In genomic region chr11:102398297-102398696, GRCh38 we compare ENCODE assay signal across 23 cellular contexts. TPM values are rescaled to one million over a fixed set of nuclear protein-coding genes. Genes with fewer than 3 reads are reported as not detected.
DNase-seq lines count a peak whose midpoint lies in the region; FAIRE-seq and TF ChIP-seq lines count a peak whose summit lies in the region.
"Had no signal": no experiment of that assay in that cellular context is flagged by ENCODE, and none has a peak within 500 bp of the region (broad histone marks: within the 10 kb centered on the region; RNA-seq: fewer than 3 reads in every experiment).

No MANE protein-coding gene starts in this region.

- TF ChIP-seq CTCF in progenitor cell of endocrine pancreas (IDR thresholded peaks at IDR 0.05; ENCODE audit: unreplicated experiment), result no peak

- no peak overlapping the region for H2AK5ac ChIP-seq in mesenchymal stem cell (ENCODE audit: low read length, severe bottlenecking)

- H3K4me3 Mint-ChIP-seq in T-helper 2 cell treated with Interferon-gamma antibody and Interleukin-4, amounts not matched to agents 5 μg/mL and 100 μg/mL, for 36 hours, result no peak overlapping the region
- H3K4me3 Mint-ChIP-seq in progenitor cell of endocrine pancreas (ENCODE audit: low read depth), result no peak overlapping the region
- H3K4me3 Mint-ChIP-seq: CD14-positive monocyte had no signal

- no peak overlapping the region for H2AFZ ChIP-seq in mesenchymal stem cell (ENCODE audit: low read depth, low read length)

- H3K27me3 ChIP-seq in mesenchymal stem cell (ENCODE audit: control insufficient read depth in 1 of 2, insufficient read depth in 1 of 2, low read length in 2 of 2), result no peaks in the 10 kb centered on the region

- H3K27ac ChIP-seq in caudate nucleus (ENCODE audit: low read depth, low read length) (peak overlapping the region; percentile 38), mesenchymal stem cell (ENCODE audit: low read length, poor library complexity, severe bottlenecking) (no peak overlapping the region)
- H3K27ac ChIP-seq: 22Rv1 had no signal

- H3K9ac ChIP-seq in mesenchymal stem cell (ENCODE audit: low read length), result no peak overlapping the region

- peak overlapping the region; percentile 9 for H3K27ac Mint-ChIP-seq in T-helper 2 cell treated with Interferon-gamma antibody and Interleukin-4, amounts not matched to agents 5 μg/mL and 100 μg/mL, for 36 hours
- peak overlapping the region; percentile 21 for H3K27ac Mint-ChIP-seq in progenitor cell of endocrine pancreas

- H3K4me3 ChIP-seq in mesenchymal stem cell (ENCODE audit: insufficient read depth in 1 of 2, low read depth in 1 of 2, low read length in 2 of 2), result no peak overlapping the region
- H3K4me3 ChIP-seq: SK-N-MC had no signal

- H3K9me3 ChIP-seq in mesenchymal stem cell (ENCODE audit: control insufficient read depth, low read length), result no peaks in the 10 kb centered on the region

- peaks cover 51% of the 10 kb centered on the region for H3K36me3 Mint-ChIP-seq in T-helper 2 cell treated with Interferon-gamma antibody and Interleukin-4, amounts not matched to agents 5 μg/mL and 100 μg/mL, for 36 hours (ENCODE audit: low read depth)
- H3K36me3 Mint-ChIP-seq in progenitor cell of endocrine pancreas (ENCODE audit: insufficient read depth), result peaks cover 24% of the 10 kb centered on the region

- H3K9me3 Mint-ChIP-seq in T-helper 2 cell treated with Interferon-gamma antibody and Interleukin-4, amounts not matched to agents 5 μg/mL and 100 μg/mL, for 36 hours, result no peaks in the 10 kb centered on the region
- no peaks in the 10 kb centered on the region for H3K9me3 Mint-ChIP-seq in progenitor cell of endocrine pancreas (ENCODE audit: low read depth)
- H3K9me3 Mint-ChIP-seq: CD14-positive monocyte had no signal

- DNase-seq in T-helper 2 cell treated with Interferon-gamma antibody and Interleukin-4, amounts not matched to agents 5 μg/mL and 100 μg/mL, for 36 hours (ENCODE audit: low spot score), result no peak
- no peak for DNase-seq in T-helper 2 cell
- no peak for DNase-seq in HTR-8/SVneo (ENCODE audit: insufficient read length, low spot score)
- DNase-seq in caudate nucleus (lab: John Stamatoyannopoulos, UW), result no peak
- DNase-seq in progenitor cell of endocrine pancreas (ENCODE audit: low spot score, unreplicated experiment), result no peak
- no peak for DNase-seq in mesenchymal stem cell
- no peak for DNase-seq in NOMO-1 (lab: John Stamatoyannopoulos, UW; ENCODE audit: unreplicated experiment in 2 of 2)
- DNase-seq in NCI-H2227 (lab: John Stamatoyannopoulos, UW; ENCODE audit: unreplicated experiment), result no peak
- DNase-seq: DMS153, GDM1, GOT3, MM.1S, NCI-H1092, NCI-H146, NCI-H2081 treated with DMSO at 0.1 percent for 48 hours, NCI-H510A, NCI-H748 treated with DMSO at 0.1 percent for 48 hours, OCI-M1, Right ventricle myocardium superior had no signal

- no peak overlapping the region for H2BK120ac ChIP-seq in mesenchymal stem cell (ENCODE audit: low read depth, low read length)

- no peaks in the 10 kb centered on the region for H3K27me3 Mint-ChIP-seq in T-helper 2 cell treated with Interferon-gamma antibody and Interleukin-4, amounts not matched to agents 5 μg/mL and 100 μg/mL, for 36 hours (ENCODE audit: low read depth)
- no peaks in the 10 kb centered on the region for H3K27me3 Mint-ChIP-seq in progenitor cell of endocrine pancreas

- peak; percentile 9 for FAIRE-seq in HTR-8/SVneo (lab: Jason Lieb, UNC)
- FAIRE-seq: GM19239 had no signal

- H3K4me2 ChIP-seq in mesenchymal stem cell (ENCODE audit: low read length, poor library complexity, severe bottlenecking), result no peak overlapping the region

- no peak overlapping the region for H4K91ac ChIP-seq in mesenchymal stem cell (ENCODE audit: low read length)

- H3K23ac ChIP-seq in mesenchymal stem cell (ENCODE audit: low read length in 2 of 2), result no peak overlapping the region

- H2BK5ac ChIP-seq in mesenchymal stem cell (ENCODE audit: low read depth, low read length, poor library complexity, severe bottlenecking), result no peak overlapping the region

- no peak overlapping the region for H2BK15ac ChIP-seq in mesenchymal stem cell (ENCODE audit: low read depth, poor library complexity, severe bottlenecking)

- no peak overlapping the region for H2BK12ac ChIP-seq in mesenchymal stem cell (ENCODE audit: low read length in 2 of 2)

- no peak overlapping the region for H3K14ac ChIP-seq in mesenchymal stem cell (ENCODE audit: low read length in 2 of 2)

- peaks cover 16% of the 10 kb centered on the region for H3K79me1 ChIP-seq in mesenchymal stem cell (replicated peaks; ENCODE audit: low read length, poor library complexity, severe bottlenecking)

- H3K36me3 ChIP-seq in mesenchymal stem cell (ENCODE audit: control insufficient read depth in 1 of 2, insufficient read depth in 2 of 2, low read depth in 1 of 2, low read length in 2 of 2), result peaks cover 16 to 83% of the 10 kb centered on the region in 2 experiments

- no peak overlapping the region for H3K4ac ChIP-seq in mesenchymal stem cell (ENCODE audit: low read depth in 1 of 2, low read length in 2 of 2)

- no peak overlapping the region for H4K8ac ChIP-seq in mesenchymal stem cell (ENCODE audit: low read length)

- WGBS in mesenchymal stem cell, result 100% methylated on average over 1 of the region's 2 CpGs

- peaks cover 29% of the 10 kb centered on the region for H3K4me1 Mint-ChIP-seq in T-helper 2 cell treated with Interferon-gamma antibody and Interleukin-4, amounts not matched to agents 5 μg/mL and 100 μg/mL, for 36 hours (ENCODE audit: low read depth)
- no peaks in the 10 kb centered on the region for H3K4me1 Mint-ChIP-seq in progenitor cell of endocrine pancreas (ENCODE audit: low read depth)

- H3K4me1 ChIP-seq in mesenchymal stem cell (ENCODE audit: control insufficient read depth, insufficient read depth, low read depth, low read length), result peaks cover 5% of the 10 kb centered on the region

- no peak overlapping the region for H3K18ac ChIP-seq in mesenchymal stem cell (ENCODE audit: low read depth in 1 of 2, low read length in 2 of 2)

RNA-seq across cellular contexts. Expression of gene BIRC2, which starts 51.3 kb away (rescaled TPM):
- 66.3 and 67.2 TPM in 2 replicates for total RNA-seq in progenitor cell of endocrine pancreas
- polyA plus RNA-seq in mesenchymal stem cell (2013, experiment 1 of 2), result 36.2 TPM
- polyA plus RNA-seq in mesenchymal stem cell (2013, experiment 2 of 2), result 37.6 TPM

RNA-seq across cellular contexts. Expression of gene TMEM123, which starts 54.3 kb away (rescaled TPM):
- total RNA-seq in progenitor cell of endocrine pancreas, result 243 and 248 TPM in 2 replicates
- 88.9 TPM for polyA plus RNA-seq in mesenchymal stem cell (2013, experiment 1 of 2)
- 102 TPM for polyA plus RNA-seq in mesenchymal stem cell (2013, experiment 2 of 2)
